In the genomic region with DNA sequence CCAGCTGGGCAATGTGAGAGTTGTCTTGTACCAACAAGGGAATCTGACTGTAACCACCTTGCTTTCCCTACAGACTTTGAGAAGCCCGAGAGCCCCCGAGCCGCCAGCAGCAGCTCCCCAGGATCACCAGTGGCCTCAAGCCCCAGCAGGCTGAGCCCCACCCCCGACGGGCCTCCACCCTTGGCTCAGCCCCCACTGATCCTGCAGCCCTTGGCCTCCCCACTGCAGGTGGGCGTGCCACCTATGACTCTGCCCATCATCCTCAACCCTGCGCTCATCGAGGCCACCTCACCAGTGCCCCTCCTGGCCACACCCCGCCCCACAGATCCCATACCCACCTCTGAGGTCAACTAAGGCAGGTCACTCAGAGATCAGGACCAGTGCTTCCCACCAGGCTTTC, we compare ENCODE assay signal across 14 cellular contexts. TPM values are rescaled to one million over a fixed set of nuclear protein-coding genes. Genes with fewer than 3 reads are reported as not detected.
DNase-seq lines count a peak whose midpoint lies in the region; ATAC-seq and TF ChIP-seq lines count a peak whose summit lies in the region.
"Had no signal": no experiment of that assay in that cellular context is flagged by ENCODE, and none has a peak within 500 bp of the region (broad histone marks: within the 10 kb centered on the region; RNA-seq: fewer than 3 reads in every experiment).

No MANE protein-coding gene starts in this region.

- TF ChIP-seq CTCF in CD8-positive, alpha-beta T cell (IDR thresholded peaks at IDR 0.05) = no peak
- no peak for TF ChIP-seq CTCF in endodermal cell (conservative IDR thresholded peaks at IDR 0.05)

- H3K27me3 Mint-ChIP-seq in CD8-positive, alpha-beta T cell (ENCODE audit: low read depth) = no peaks in the 10 kb centered on the region
- H3K27me3 Mint-ChIP-seq in T-helper 17 cell (no peaks in the 10 kb centered on the region), endodermal cell (ENCODE audit: insufficient read depth) (no peaks in the 10 kb centered on the region)
- H3K27me3 Mint-ChIP-seq in stimulated activated naive B cell treated with anti-CD40 and anti-IgM and Interleukin-4, amounts not matched to agents 10 μg/mL and 1 μg/mL and 100 μg/mL, for 72 hours = no peaks in the 10 kb centered on the region
- H3K27me3 Mint-ChIP-seq: B cell; CD4-positive, alpha-beta T cell had no signal

- POLR2A ChIA-PET in CD8-positive, alpha-beta T cell (lab: Charles Lee) = no interaction called here

- intact Hi-C loops in CD8-positive, alpha-beta T cell (cut with DNase I, micrococcal nuclease) = no loop called here

- WGBS in endodermal cell (ENCODE audit: insufficient coverage in 1 of 2, insufficient read length in 1 of 2), 2 experiments = 91 to 93% methylated on average over 4 to 9 of the region's 9 CpGs

- H3K9me3 Mint-ChIP-seq in CD8-positive, alpha-beta T cell = no peaks in the 10 kb centered on the region
- H3K9me3 Mint-ChIP-seq in endodermal cell = no peaks in the 10 kb centered on the region
- H3K9me3 Mint-ChIP-seq in stimulated activated effector memory CD8-positive, alpha-beta T cell treated with anti-CD3 and anti-CD28 coated beads, Interleukin-12 subunit alpha, Interleukin-12 subunit beta, amount 100 ng/mL, for 72 hours = no peaks in the 10 kb centered on the region
- no peaks in the 10 kb centered on the region for H3K9me3 Mint-ChIP-seq in stimulated activated naive B cell treated with anti-CD40 and anti-IgM and Interleukin-4, amounts not matched to agents 10 μg/mL and 1 μg/mL and 100 μg/mL, for 72 hours
- H3K9me3 Mint-ChIP-seq: CD4-positive, alpha-beta T cell had no signal

- no peaks in the 10 kb centered on the region for H3K9me3 ChIP-seq in CD8-positive, alpha-beta T cell (ENCODE audit: low read length)
- H3K9me3 ChIP-seq in T-helper 17 cell (ENCODE audit: control insufficient read depth, low read length, poor library complexity, severe bottlenecking) (no peaks in the 10 kb centered on the region), endodermal cell (ENCODE audit: control insufficient read depth, low read length) (no peaks in the 10 kb centered on the region)

- peaks cover 53% of the 10 kb centered on the region for H3K36me3 Mint-ChIP-seq in CD8-positive, alpha-beta T cell
- peaks cover 2% of the 10 kb centered on the region for H3K36me3 Mint-ChIP-seq in T-helper 17 cell (ENCODE audit: low read depth)
- peaks cover 32% of the 10 kb centered on the region for H3K36me3 Mint-ChIP-seq in endodermal cell (ENCODE audit: low read depth)
- H3K36me3 Mint-ChIP-seq in stimulated activated effector memory CD8-positive, alpha-beta T cell treated with anti-CD3 and anti-CD28 coated beads, Interleukin-12 subunit alpha, Interleukin-12 subunit beta, amount 100 ng/mL, for 72 hours = peaks cover 51% of the 10 kb centered on the region
- peaks cover 32 to 33% of the 10 kb centered on the region in 2 donors for H3K36me3 Mint-ChIP-seq in stimulated activated naive B cell treated with anti-CD40 and anti-IgM and Interleukin-4, amounts not matched to agents 10 μg/mL and 1 μg/mL and 100 μg/mL, for 72 hours

- CTCF ChIA-PET in CD8-positive, alpha-beta T cell (lab: Charles Lee) = interaction anchor here (1.0 to 3.2 kb wide), 3 partner anchors 11 to 97 kb away, joined by 3 to 13 read pairs (median 7); no protein-coding TSS in a partner anchor

- no peak for ATAC-seq in CD8-positive, alpha-beta T cell
- no peak for ATAC-seq in T-helper 17 cell
- no peak for ATAC-seq in stimulated activated effector memory CD8-positive, alpha-beta T cell treated with anti-CD3 and anti-CD28 coated beads, Interleukin-12 subunit alpha, Interleukin-12 subunit beta, amount 100 ng/mL, for 72 hours
- ATAC-seq in GM19324 (IDR thresholded peaks at IDR 0.05; ENCODE audit: low FRiP score, unreplicated experiment) = no peak
- ATAC-seq in stimulated activated naive B cell treated with anti-CD40 and anti-IgM and Interleukin-4, amounts not matched to agents 10 μg/mL and 1 μg/mL and 100 μg/mL, for 72 hours (replicated peaks) = no peak

- H3K4me1 Mint-ChIP-seq in CD8-positive, alpha-beta T cell (ENCODE audit: low read depth) = no peaks in the 10 kb centered on the region
- H3K4me1 Mint-ChIP-seq in T-helper 17 cell (peaks cover 2% of the 10 kb centered on the region), endodermal cell (no peaks in the 10 kb centered on the region)
- no peaks in the 10 kb centered on the region for H3K4me1 Mint-ChIP-seq in stimulated activated effector memory CD8-positive, alpha-beta T cell treated with anti-CD3 and anti-CD28 coated beads, Interleukin-12 subunit alpha, Interleukin-12 subunit beta, amount 100 ng/mL, for 72 hours
- H3K4me1 Mint-ChIP-seq in stimulated activated naive B cell treated with anti-CD40 and anti-IgM and Interleukin-4, amounts not matched to agents 10 μg/mL and 1 μg/mL and 100 μg/mL, for 72 hours = peaks cover 14 to 20% of the 10 kb centered on the region in 2 donors

- DNase-seq in CD8-positive, alpha-beta T cell = no peak
- DNase-seq in T-helper 17 cell (no peak), endodermal cell (peak; percentile 43), middle frontal gyrus (ENCODE audit: extremely low spot score, low spot score) (no peak)
- DNase-seq in stimulated activated effector memory CD8-positive, alpha-beta T cell treated with anti-CD3 and anti-CD28 coated beads, Interleukin-12 subunit alpha, Interleukin-12 subunit beta, amount 100 ng/mL, for 72 hours (ENCODE audit: low spot score in 2 of 2) = no peak
- DNase-seq in stimulated activated naive B cell treated with anti-CD40 and anti-IgM and Interleukin-4, amounts not matched to agents 10 μg/mL and 1 μg/mL and 100 μg/mL, for 72 hours = no peak
- DNase-seq: C1 segment of cervical spinal cord; CD4-positive, alpha-beta T cell; DMS79; GOT3; HCEC 1CT had no signal

- H3K4me3 Mint-ChIP-seq in CD8-positive, alpha-beta T cell = no peak overlapping the region
- H3K4me3 Mint-ChIP-seq in T-helper 17 cell (no peak overlapping the region), endodermal cell (no peak overlapping the region)
- no peak overlapping the region for H3K4me3 Mint-ChIP-seq in stimulated activated effector memory CD8-positive, alpha-beta T cell treated with anti-CD3 and anti-CD28 coated beads, Interleukin-12 subunit alpha, Interleukin-12 subunit beta, amount 100 ng/mL, for 72 hours
- H3K4me3 Mint-ChIP-seq in stimulated activated naive B cell treated with anti-CD40 and anti-IgM and Interleukin-4, amounts not matched to agents 10 μg/mL and 1 μg/mL and 100 μg/mL, for 72 hours = no peak overlapping the region
- H3K4me3 Mint-ChIP-seq: B cell; CD4-positive, alpha-beta T cell had no signal

- peak overlapping the region; percentile 37 for H3K27ac Mint-ChIP-seq in CD8-positive, alpha-beta T cell
- H3K27ac Mint-ChIP-seq in T-helper 17 cell (peak overlapping the region; percentile 74), endodermal cell (no peak overlapping the region)
- peak overlapping the region; percentile 50 for H3K27ac Mint-ChIP-seq in stimulated activated effector memory CD8-positive, alpha-beta T cell treated with anti-CD3 and anti-CD28 coated beads, Interleukin-12 subunit alpha, Interleukin-12 subunit beta, amount 100 ng/mL, for 72 hours
- H3K27ac Mint-ChIP-seq in stimulated activated naive B cell treated with anti-CD40 and anti-IgM and Interleukin-4, amounts not matched to agents 10 μg/mL and 1 μg/mL and 100 μg/mL, for 72 hours = no peak overlapping the region
- H3K27ac Mint-ChIP-seq: B cell; CD4-positive, alpha-beta T cell had no signal

- H3K4me3 ChIP-seq in CD8-positive, alpha-beta T cell (ENCODE audit: low read depth, low read length) = no peak overlapping the region
- H3K4me3 ChIP-seq in endodermal cell (ENCODE audit: low read length) = no peak overlapping the region

- H3K4me1 ChIP-seq in CD8-positive, alpha-beta T cell (ENCODE audit: insufficient read depth, low read length) = no peaks in the 10 kb centered on the region
- H3K4me1 ChIP-seq in endodermal cell (ENCODE audit: control insufficient read depth, insufficient read depth, low read length) = no peaks in the 10 kb centered on the region

- no peaks in the 10 kb centered on the region for H3K27me3 ChIP-seq in CD8-positive, alpha-beta T cell (ENCODE audit: insufficient read depth, low read length)
- H3K27me3 ChIP-seq in endodermal cell (ENCODE audit: control insufficient read depth, insufficient read depth, low read length, poor library complexity, severe bottlenecking) = no peaks in the 10 kb centered on the region

- H3K27ac ChIP-seq in CD8-positive, alpha-beta T cell (ENCODE audit: low read depth, low read length) = no peak overlapping the region
- no peak overlapping the region for H3K27ac ChIP-seq in endodermal cell (ENCODE audit: low read depth, low read length)
- H3K27ac ChIP-seq: HL-60 had no signal

- H3K36me3 ChIP-seq in CD8-positive, alpha-beta T cell (ENCODE audit: insufficient read depth, low read length) = peaks cover 19% of the 10 kb centered on the region
- H3K36me3 ChIP-seq in endodermal cell (ENCODE audit: control insufficient read depth, insufficient read depth, low read length) = peaks cover 27% of the 10 kb centered on the region

- no peak overlapping the region for H3K9ac ChIP-seq in endodermal cell (ENCODE audit: extremely low read depth, low read length, poor library complexity, severe bottlenecking)

RNA-seq across cellular contexts. Expression of a gene that starts 13.5 kb away (rescaled TPM):
- 100 to 1,000 TPM; 369 to 398 TPM for total RNA-seq in CD8-positive, alpha-beta T cell
- 100 to 1,000 TPM; 364 to 390 TPM for total RNA-seq in T-helper 17 cell
- total RNA-seq in endodermal cell = 10 to 100 TPM; 28.7 to 45.2 TPM
- polyA plus RNA-seq in endodermal cell (2013, experiment 1 of 2) = 19.9 TPM
- 19.9 TPM for polyA plus RNA-seq in endodermal cell (2013, experiment 2 of 2)

RNA-seq across cellular contexts. Expression of a gene that starts 36.6 kb away (rescaled TPM):
- 10 to 100 TPM; 16.7 to 18.2 TPM for total RNA-seq in CD8-positive, alpha-beta T cell
- total RNA-seq in T-helper 17 cell (1 to 10 TPM; 2.9 to 5.1 TPM), endodermal cell (1 to 10 TPM; 2.8 to 8.3 TPM)
- 9.2 TPM for polyA plus RNA-seq in endodermal cell (2013, experiment 1 of 2)
- polyA plus RNA-seq in endodermal cell (2013, experiment 2 of 2) = 9.9 TPM

RNA-seq across cellular contexts. Expression of a gene that starts 38.7 kb away (rescaled TPM):
- total RNA-seq in CD8-positive, alpha-beta T cell = 1 to 10 TPM; 7.0 to 7.9 TPM
- 10 to 100 TPM in 1 of 2 donors, 1 to 10 TPM in 1; 9.9 to 14.2 TPM for total RNA-seq in T-helper 17 cell
- total RNA-seq in endodermal cell = 10 to 100 TPM in 1 of 2 donors, 1 to 10 TPM in 1; 9.7 to 11.4 TPM
- 9.3 TPM for polyA plus RNA-seq in endodermal cell (2013, experiment 1 of 2)
- polyA plus RNA-seq in endodermal cell (2013, experiment 2 of 2) = 10.1 TPM

RNA-seq across cellular contexts. Expression of a gene that starts 50.4 kb away (rescaled TPM):
- total RNA-seq in CD8-positive, alpha-beta T cell = 10 to 100 TPM; 24.2 to 27.0 TPM
- total RNA-seq in T-helper 17 cell = 10 to 100 TPM; 27.4 to 30.7 TPM
- total RNA-seq in endodermal cell = 10 to 100 TPM; 51.7 to 82.9 TPM
- 103 TPM for polyA plus RNA-seq in endodermal cell (2013, experiment 1 of 2)
- polyA plus RNA-seq in endodermal cell (2013, experiment 2 of 2) = 91.7 TPM

Comparison
In these comparisons a context has a peak if more than half of its experiments do, and no peak if none do; other contexts are left out.
1. H3K27ac Mint-ChIP-seq: peak in CD8-positive, alpha-beta T cell (single experiment), T-helper 17 cell (single experiment) and stimulated activated effector memory CD8-positive, alpha-beta T cell treated with anti-CD3 and anti-CD28 coated beads, Interleukin-12 subunit alpha, Interleukin-12 subunit beta, amount 100 ng/mL, for 72 hours (single experiment); none in endodermal cell (single experiment) and stimulated activated naive B cell treated with anti-CD40 and anti-IgM and Interleukin-4, amounts not matched to agents 10 μg/mL and 1 μg/mL and 100 μg/mL, for 72 hours (single experiment).
2. RNA of a gene that starts 13.5 kb away (total RNA-seq): 369 to 398 TPM in CD8-positive, alpha-beta T cell and 364 to 390 TPM in T-helper 17 cell; 28.7 to 45.2 TPM in endodermal cell; every median in the first group is over 4 times any median in the second.